Comparison of ENCODE assay signal across 17 cellular contexts in genomic region chr15:32774022-32774421, GRCh38. TPM values are rescaled to one million over a fixed set of nuclear protein-coding genes. Genes with fewer than 3 reads are reported as not detected.
DNase-seq lines count a peak whose midpoint lies in the region; ATAC-seq and TF ChIP-seq lines count a peak whose summit lies in the region.
"Had no signal": no experiment of that assay in that cellular context is flagged by ENCODE, and none has a peak within 500 bp of the region (broad histone marks: within the 10 kb centered on the region; RNA-seq: fewer than 3 reads in every experiment).

No MANE protein-coding gene starts in this region.

- H3K4me3 ChIP-seq in MG63 (no peak overlapping the region), cardiac fibroblast (replicated peaks in 1 of 2; ENCODE audit: low read depth in 2 of 2, low read length in 2 of 2) (no peak overlapping the region)
- H3K4me3 ChIP-seq: psoas muscle had no signal

- no peak overlapping the region for H3K4me3 Mint-ChIP-seq in osteocyte (ENCODE audit: unreplicated experiment)
- H3K4me3 Mint-ChIP-seq: activated B cell treated with CpG ODN at 0.5 μM for 24 hours; stimulated activated naive CD8-positive, alpha-beta T cell treated with anti-CD3 and anti-CD28 coated beads, Interleukin-15, Interleukin-2, amounts not matched to agents 100 ng/mL and 50 ng/mL, for 24 hours had no signal

- peaks cover 27% of the 10 kb centered on the region for H3K4me1 Mint-ChIP-seq in osteocyte (ENCODE audit: unreplicated experiment)
- H3K4me1 Mint-ChIP-seq: activated B cell treated with CpG ODN at 0.5 μM for 24 hours had no signal

- ATAC-seq in activated CD4-positive, CD25-positive, alpha-beta regulatory T cell treated with anti-CD3 and anti-CD28 coated beads, Interleukin-2, amount 50 U/mL, for 24 hours: no peak
- ATAC-seq: psoas muscle had no signal

- H3K27me3 Mint-ChIP-seq in osteocyte (ENCODE audit: unreplicated experiment): no peaks in the 10 kb centered on the region
- H3K27me3 Mint-ChIP-seq: stimulated activated naive CD8-positive, alpha-beta T cell treated with anti-CD3 and anti-CD28 coated beads, Interleukin-15, Interleukin-2, amounts not matched to agents 100 ng/mL and 50 ng/mL, for 24 hours had no signal

- H3K36me3 Mint-ChIP-seq in osteocyte (ENCODE audit: unreplicated experiment): peaks cover 11% of the 10 kb centered on the region

- TF ChIP-seq CTCF in cardiac fibroblast (IDR thresholded peaks at IDR 0.05; ENCODE audit: low read depth, low read length) (no peak), osteocyte (IDR thresholded peaks at IDR 0.05) (no peak)

- H3K36me3 ChIP-seq in MG63: no peaks in the 10 kb centered on the region

- H3K9me3 Mint-ChIP-seq in osteocyte (ENCODE audit: unreplicated experiment): no peaks in the 10 kb centered on the region
- H3K9me3 Mint-ChIP-seq: stimulated activated naive CD8-positive, alpha-beta T cell treated with anti-CD3 and anti-CD28 coated beads, Interleukin-15, Interleukin-2, amounts not matched to agents 100 ng/mL and 50 ng/mL, for 24 hours had no signal

- H3K9me3 ChIP-seq in MG63: no peaks in the 10 kb centered on the region
- H3K9me3 ChIP-seq: psoas muscle had no signal

- DNase-seq in Daoy (ENCODE audit: low read depth) (peak; percentile 87), MG63 (peak; percentile 3), cardiac fibroblast (ENCODE audit: low read depth in 2 of 2) (peak; percentile 54 to 98), osteocyte (ENCODE audit: extremely low spot score, unreplicated experiment) (no peak), iPS-NIHi11 (ENCODE audit: low spot score) (no peak), kidney glomerular epithelial cell (lab: John Stamatoyannopoulos, UW) (no peak), NCI-H82 (lab: John Stamatoyannopoulos, UW) (no peak)
- DNase-seq: activated B cell treated with CpG ODN at 0.5 μM for 24 hours; activated T-cell treated with anti-CD3 and anti-CD28 coated beads, Interleukin-2, amount 50 U/mL, for 1 hour; aorta; COR-L47; H7; NCI-H1436 treated with DMSO at 0.1 percent for 48 hours; NCI-H526; psoas muscle had no signal

- no peaks in the 10 kb centered on the region for H3K27me3 ChIP-seq in MG63

- peak overlapping the region; percentile 40 for H3K27ac Mint-ChIP-seq in osteocyte (ENCODE audit: unreplicated experiment)
- H3K27ac Mint-ChIP-seq: activated B cell treated with CpG ODN at 0.5 μM for 24 hours; stimulated activated naive CD8-positive, alpha-beta T cell treated with anti-CD3 and anti-CD28 coated beads, Interleukin-15, Interleukin-2, amounts not matched to agents 100 ng/mL and 50 ng/mL, for 24 hours had no signal

RNA-seq across cellular contexts. Expression of gene GREM1, which starts 56.2 kb away (rescaled TPM):
- 34.4 and 35.3 TPM in 2 replicates for total RNA-seq in Daoy (2014; rRNA removed; shearing (Covaris generic))
- 27.3 and 30.7 TPM in 2 replicates for total RNA-seq in MG63 (2014; rRNA removed; shearing (Covaris generic); ENCODE audit: low replicate concordance)
- total RNA-seq in osteocyte: 252 and 294 TPM in 2 replicates
- total RNA-seq: activated B cell treated with CpG ODN at 0.5 μM for 24 hours had no signal

Comparison
In these comparisons a context has a peak if more than half of its experiments do, and no peak if none do; other contexts are left out.
1. DNase-seq: peak in Daoy (single experiment), MG63 (single experiment) and cardiac fibroblast (2 of 2); none in osteocyte (single experiment), iPS-NIHi11 (single experiment), kidney glomerular epithelial cell (single experiment) and NCI-H82 (single experiment).